Comparison of ENCODE assay signal across 9 cellular contexts in genomic region chr2:46471-47345, GRCh38. TPM values are rescaled to one million over a fixed set of nuclear protein-coding genes. Genes with fewer than 3 reads are reported as not detected.
DNase-seq lines count a peak whose midpoint lies in the region; ATAC-seq and TF ChIP-seq lines count a peak whose summit lies in the region.
"Had no signal": no experiment of that assay in that cellular context is flagged by ENCODE, and none has a peak within 500 bp of the region (broad histone marks: within the 10 kb centered on the region; RNA-seq: fewer than 3 reads in every experiment).

Gene FAM110C, minus strand, starts transcription at chr2:46505. Its CDS starts 120 bp downstream, at chr2:46385.

- intact Hi-C loops in gastrocnemius medialis (cut with DNase I; ENCODE audit: low total_unique reads): no loop called here

- ATAC-seq in gastrocnemius medialis (no peak), GM19035 (IDR thresholded peaks at IDR 0.05; ENCODE audit: unreplicated experiment) (no peak)

- H3K4me3 ChIP-seq in iPS-18a (ENCODE audit: low read length) (peak within 1 kb of the TSS; percentile 76), gastrocnemius medialis (peak within 1 kb of the TSS; percentile 22 to 42 (median 40)), osteoblast (ENCODE audit: insufficient read depth, low read length) (no peak within 1 kb of the TSS)

- H3K4me1 ChIP-seq in iPS-18a (ENCODE audit: control insufficient read depth, low read depth, low read length): peaks cover 12% of the 10 kb centered on the region
- H3K4me1 ChIP-seq in gastrocnemius medialis: peaks cover 5 to 6% of the 10 kb centered on the region in 2 donors
- H3K4me1 ChIP-seq in osteoblast (ENCODE audit: insufficient read depth, low read length): no peaks in the 10 kb centered on the region

- no peaks in the 10 kb centered on the region for H3K9me3 ChIP-seq in iPS-18a (ENCODE audit: control insufficient read depth, low read depth, low read length)
- no peaks in the 10 kb centered on the region for H3K9me3 ChIP-seq in gastrocnemius medialis
- H3K9me3 ChIP-seq in osteoblast (ENCODE audit: low read depth, low read length): no peaks in the 10 kb centered on the region

- DNase-seq in DMS53 (lab: John Stamatoyannopoulos, UW): peak; percentile 84
- peak; percentile 4 for DNase-seq in RPMI7951 (ENCODE audit: low read depth)
- peak in 42 of 58 donors; percentile 8 to 85 (median 38) for DNase-seq in anterior cingulate cortex (lab: John Stamatoyannopoulos, UW)
- no peak for DNase-seq in gastrocnemius medialis
- no peak for DNase-seq in GOT3 (lab: John Stamatoyannopoulos, UW)
- DNase-seq in osteoblast (ENCODE audit: insufficient read length, low spot score, missing footprints): no peak

- H3K36me3 ChIP-seq in iPS-18a (ENCODE audit: control insufficient read depth, low read depth, low read length): no peaks in the 10 kb centered on the region
- no peaks in the 10 kb centered on the region for H3K36me3 ChIP-seq in gastrocnemius medialis
- no peaks in the 10 kb centered on the region for H3K36me3 ChIP-seq in osteoblast (ENCODE audit: insufficient read depth, low read length)

- no peaks in the 10 kb centered on the region for H4K20me1 ChIP-seq in osteoblast (ENCODE audit: insufficient read depth, low read length)

- no peak for TF ChIP-seq POLR2A in gastrocnemius medialis (IDR thresholded peaks at IDR 0.05)

- H3K27ac ChIP-seq in iPS-18a (ENCODE audit: low read length) (no peak within 1 kb of the TSS), gastrocnemius medialis (no peak within 1 kb of the TSS), osteoblast (ENCODE audit: low read depth, low read length) (no peak within 1 kb of the TSS)

- in situ Hi-C loops in gastrocnemius medialis (cut with MboI; ENCODE audit: low sequenced_read_pairs in 4 of 4): no loop called here

- no peak within 1 kb of the TSS for H3K9ac ChIP-seq in iPS-18a (ENCODE audit: low read length)

- H3K79me2 ChIP-seq in osteoblast (ENCODE audit: insufficient read depth, low read length): no peaks in the 10 kb centered on the region

- no peak within 1 kb of the TSS for H3K4me2 ChIP-seq in osteoblast (ENCODE audit: insufficient read depth, low read length)

- no peak for TF ChIP-seq CTCF in gastrocnemius medialis (IDR thresholded peaks at IDR 0.05 in 4 of 5, conservative IDR thresholded peaks at IDR 0.05 in 1 of 5)
- TF ChIP-seq CTCF in osteoblast (IDR thresholded peaks at IDR 0.05; ENCODE audit: extremely low read depth, low read depth, low read length): no peak

- no peak within 1 kb of the TSS for H2AFZ ChIP-seq in osteoblast (ENCODE audit: low read length)

- H3K27me3 ChIP-seq in iPS-18a (ENCODE audit: control insufficient read depth, insufficient read depth, low read length): peaks cover 36% of the 10 kb centered on the region
- H3K27me3 ChIP-seq in gastrocnemius medialis: peaks cover 37 to 71% (median 41%) of the 10 kb centered on the region in 3 donors
- peaks cover 10% of the 10 kb centered on the region for H3K27me3 ChIP-seq in osteoblast (ENCODE audit: insufficient read depth, low read length)

RNA-seq across cellular contexts. Expression of gene FAM110C, which starts in this region (rescaled TPM):
- total RNA-seq in RPMI7951 (2014; rRNA removed; shearing (Covaris generic)): not detected in 2 replicates
- total RNA-seq in gastrocnemius medialis (under 1 TPM in 1 of 4 donors, not detected in 3; 0.10 TPM), osteoblast (not detected in 2 replicates)
- total RNA-seq: glomerular endothelial cell had no signal

Comparison
In these comparisons a context has a peak if more than half of its experiments do, and no peak if none do; other contexts are left out.
1. Peak in DNase-seq in RPMI7951; RNA of the gene not detected or under 1 TPM.
2. DNase-seq: peak in DMS53 (single experiment) and anterior cingulate cortex (42 of 58); none in gastrocnemius medialis (0 of 2), GOT3 (single experiment) and osteoblast (single experiment).